In genomic region chr3:21142031-21142430, GRCh38 we compare ENCODE assay signal across 3 cellular contexts.
"Had no signal": no experiment of that assay in that cellular context is flagged by ENCODE, and none has a peak within 500 bp of the region (broad histone marks: within the 10 kb centered on the region; RNA-seq: fewer than 3 reads in every experiment).

No MANE protein-coding gene starts in this region.

- H3K27ac ChIP-seq: HL-60 had no signal

- DNase-seq: IMR-90 had no signal

- H3K4me3 ChIP-seq: K562 had no signal
